ENCODE assay signal across 8 cellular contexts in the genomic region with DNA sequence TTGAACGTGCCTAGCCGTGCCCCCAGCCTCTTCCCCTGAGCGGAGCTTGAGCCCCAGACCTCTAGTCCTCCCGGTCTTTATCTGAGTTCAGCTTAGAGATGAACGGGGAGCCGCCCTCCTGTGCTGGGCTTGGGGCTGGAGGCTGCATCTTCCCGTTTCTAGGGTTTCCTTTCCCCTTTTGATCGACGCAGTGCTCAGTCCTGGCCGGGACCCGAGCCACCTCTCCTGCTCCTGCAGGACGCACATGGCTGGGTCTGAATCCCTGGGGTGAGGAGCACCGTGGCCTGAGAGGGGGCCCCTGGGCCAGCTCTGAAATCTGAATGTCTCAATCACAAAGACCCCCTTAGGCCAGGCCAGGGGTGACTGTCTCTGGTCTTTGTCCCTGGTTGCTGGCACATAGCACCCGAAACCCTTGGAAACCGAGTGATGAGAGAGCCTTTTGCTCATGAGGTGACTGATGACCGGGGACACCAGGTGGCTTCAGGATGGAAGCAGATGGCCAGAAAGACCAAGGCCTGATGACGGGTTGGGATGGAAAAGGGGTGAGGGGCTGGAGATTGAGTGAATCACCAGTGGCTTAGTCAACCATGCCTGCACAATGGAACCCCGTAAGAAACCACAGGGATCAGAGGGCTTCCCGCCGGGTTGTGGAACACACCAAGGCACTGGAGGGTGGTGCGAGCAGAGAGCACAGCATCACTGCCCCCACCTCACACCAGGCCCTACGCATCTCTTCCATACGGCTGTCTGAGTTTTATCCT. TPM values are rescaled to one million over a fixed set of nuclear protein-coding genes. Genes with fewer than 3 reads are reported as not detected.
DNase-seq lines count a peak whose midpoint lies in the region; ATAC-seq and TF ChIP-seq lines count a peak whose summit lies in the region.

No MANE protein-coding gene starts in this region.

- H3K9me3 Mint-ChIP-seq in Caco-2 (ENCODE audit: unreplicated experiment) = no peaks in the 10 kb centered on the region

- H3K4me3 Mint-ChIP-seq in Caco-2 (ENCODE audit: unreplicated experiment) = peak overlapping the region; percentile 86

- in situ Hi-C loops in HAP-1 (cut with MboI; ENCODE audit: low sequenced_read_pairs) = no loop called here

- intact Hi-C loops in Caco-2 (cut with micrococcal nuclease; ENCODE audit: unreplicated experiment) = loop anchor here (1.0 to 10.0 kb wide), 2 partner anchors 22 to 177 kb away; no protein-coding TSS in a partner anchor
- intact Hi-C loops in left ventricle myocardium superior (cut with micrococcal nuclease) = no loop called here
- intact Hi-C loops in psoas muscle (cut with DNase I) = loop anchor here (5.0 to 10.0 kb wide), 2 partner anchors 40 to 263 kb away; no protein-coding TSS in a partner anchor

- H3K9me3 ChIP-seq in Caco-2 (no peaks in the 10 kb centered on the region), HAP-1 (no peaks in the 10 kb centered on the region), adipocyte (ENCODE audit: control insufficient read depth, low read length) (no peaks in the 10 kb centered on the region), psoas muscle (no peaks in the 10 kb centered on the region)

- H3K27me3 ChIP-seq in Caco-2 (replicated peaks; ENCODE audit: control insufficient read depth, insufficient read depth, low read length) (no peaks in the 10 kb centered on the region; the same call in 1 of the 2 replicates), HAP-1 (ENCODE audit: low read depth) (no peaks in the 10 kb centered on the region), adipocyte (replicated peaks; ENCODE audit: control insufficient read depth, insufficient read depth, low read length) (peaks cover 3% of the 10 kb centered on the region), psoas muscle (ENCODE audit: insufficient read depth in 3 of 3, low read length in 2 of 3) (no peaks in the 10 kb centered on the region)

- peak; percentile 10 for ATAC-seq in left ventricle myocardium superior
- peak in 3 of 4 donors; percentile 14 to 30 (median 16) for ATAC-seq in psoas muscle
- no peak for ATAC-seq in GM21515 (IDR thresholded peaks at IDR 0.05; ENCODE audit: unreplicated experiment)

- DNase-seq in Caco-2 (peak; percentile 24 to 38), HAP-1 (ENCODE audit: low spot score in 2 of 2) (peak in 1 of 2 experiments; percentile 30), NCI-H69 (lab: John Stamatoyannopoulos, UW) (peak; percentile 68), adipocyte (ENCODE audit: low read depth) (peak; percentile 41), left ventricle myocardium superior (peak; percentile 46), psoas muscle (peak in 1 of 2 donors; percentile 61), H4 (ENCODE audit: low spot score) (no peak)

- POLR2A ChIA-PET in Caco-2 (lab: Charles Lee) = interaction anchor here (0.6 to 1.5 kb wide), 5 partner anchors 44 to 390 kb away, joined by 3 to 16 read pairs (median 3); no protein-coding TSS in a partner anchor

- no peaks in the 10 kb centered on the region for H3K27me3 Mint-ChIP-seq in Caco-2 (ENCODE audit: insufficient read depth, unreplicated experiment)

- peaks cover 8% of the 10 kb centered on the region for H3K36me3 Mint-ChIP-seq in Caco-2 (ENCODE audit: insufficient read depth, unreplicated experiment)

- peak overlapping the region; percentile 81 for H3K27ac Mint-ChIP-seq in Caco-2 (ENCODE audit: unreplicated experiment)

- CTCF ChIA-PET in Caco-2 (lab: Charles Lee) = interaction anchor here (0.6 to 2.5 kb wide), 26 partner anchors 9 to 1027 kb away, joined by 3 to 37 read pairs (median 4); partner anchors contain the start of genes CBX8, ENGASE, SGSH and SLC26A11

- peaks cover 9% of the 10 kb centered on the region for H3K4me1 ChIP-seq in Caco-2
- peaks cover 8% of the 10 kb centered on the region for H3K4me1 ChIP-seq in HAP-1
- H3K4me1 ChIP-seq in adipocyte (ENCODE audit: control insufficient read depth, insufficient read depth, low read length) = peaks cover 14% of the 10 kb centered on the region
- peaks cover 13% of the 10 kb centered on the region for H3K4me1 ChIP-seq in psoas muscle

- TF ChIP-seq CTCF in Caco-2 (IDR thresholded peaks at IDR 0.05; ENCODE audit: insufficient read depth in 1 of 2, low read depth in 1 of 2, low read length in 1 of 2, severe bottlenecking in 1 of 2, unreplicated experiment in 1 of 2) (no peak), psoas muscle (IDR thresholded peaks at IDR 0.05) (no peak)

- peak overlapping the region; percentile 97 for H3K9ac ChIP-seq in adipocyte (ENCODE audit: low read length)

- WGBS in psoas muscle, 3 donors = 30 to 36% (median 35%) methylated on average over 23 of the region's 23 CpGs

- peaks cover 6% of the 10 kb centered on the region for H3K4me1 Mint-ChIP-seq in Caco-2 (ENCODE audit: low read depth, unreplicated experiment)

- peak overlapping the region; percentile 97 for H3K4me3 ChIP-seq in Caco-2 (ENCODE audit: low read depth, low read length)
- H3K4me3 ChIP-seq in HAP-1 = peak overlapping the region; percentile 84
- H3K4me3 ChIP-seq in adipocyte (ENCODE audit: low read length) = peak overlapping the region; percentile 99
- peak overlapping the region; percentile 97 for H3K4me3 ChIP-seq in psoas muscle

- TSS peak; percentile 57 for BruUV-seq in Caco-2 (replicated peaks; lab: Mats Ljungman, UMichigan)

- H3K36me3 ChIP-seq in Caco-2 (ENCODE audit: control insufficient read depth, insufficient read depth, low read length) = no peaks in the 10 kb centered on the region
- H3K36me3 ChIP-seq in HAP-1 (replicated peaks) = no peaks in the 10 kb centered on the region; the same call in 1 of the 2 replicates
- no peaks in the 10 kb centered on the region for H3K36me3 ChIP-seq in adipocyte (ENCODE audit: control insufficient read depth, insufficient read depth, low read length, severe bottlenecking)
- H3K36me3 ChIP-seq in psoas muscle (ENCODE audit: insufficient read depth in 1 of 2, low read depth in 1 of 2) = peaks cover 0 to 8% of the 10 kb centered on the region in 2 donors

- H3K27ac ChIP-seq in psoas muscle = peak overlapping the region; percentile 86

RNA-seq across cellular contexts. Expression of gene GAA, which starts 0.7 kb away (rescaled TPM):
- total RNA-seq in Caco-2 (2022) (42.4 and 44.6 TPM in 2 replicates), left ventricle myocardium superior (45.8 TPM), psoas muscle (10 to 100 TPM; 27.3 to 42.4 (median 34.3) TPM)
- polyA plus RNA-seq in psoas muscle = 10 to 100 TPM; 19.6 to 24.3 (median 22.8) TPM
- 40.9 and 45.7 TPM in 2 replicates for total RNA-seq in H4 (2014; rRNA removed; shearing (Covaris generic))

RNA-seq across cellular contexts. Expression of gene EIF4A3, which starts 44.8 kb away (rescaled TPM):
- total RNA-seq in Caco-2 (2022) (190 and 192 TPM in 2 replicates), left ventricle myocardium superior (31.6 TPM), psoas muscle (10 to 100 TPM; 30.1 to 51.2 (median 37.7) TPM)
- 10 to 100 TPM; 26.7 to 77.0 (median 33.5) TPM for polyA plus RNA-seq in psoas muscle
- 156 and 178 TPM in 2 replicates for total RNA-seq in H4 (2014; rRNA removed; shearing (Covaris generic))
